Comparison of ENCODE assay signal across 37 cellular contexts in genomic region chr2:120812866-120813265, GRCh38.
A peak's percentile ranks its signal among the peaks of the same experiment; 100 is the strongest.
DNase-seq lines count a peak whose midpoint lies in the region; ATAC-seq, FAIRE-seq and TF ChIP-seq lines count a peak whose summit lies in the region.
"Had no signal": no experiment of that assay in that cellular context is flagged by ENCODE, and none has a peak within 500 bp of the region (broad histone marks: within the 10 kb centered on the region; RNA-seq: fewer than 3 reads in every experiment).

No MANE protein-coding gene starts in this region.

- H3K36me3 ChIP-seq in H1 (ENCODE audit: control insufficient read depth in 2 of 4, insufficient read depth in 4 of 4, low read length in 3 of 4) (peaks cover 0 to 11% (median 2%) of the 10 kb centered on the region in 4 experiments; a peak in 3 of 8 replicates), osteoblast (ENCODE audit: insufficient read depth, low read length) (peaks cover 13% of the 10 kb centered on the region)
- H3K36me3 ChIP-seq: BE2C; BLaER1; BLaER1 treated with 17β-estradiol and CSF1 and Interleukin-3, amounts not matched to agents 10 nM and 100 nM had no signal

- H3K23ac ChIP-seq in H1 (ENCODE audit: insufficient read length) = no peak overlapping the region

- H3K56ac ChIP-seq in H1 (replicated peaks; ENCODE audit: insufficient read length, low read depth, low read length) = no peak overlapping the region

- H3K4me3 ChIP-seq in H1 (ENCODE audit: extremely low read depth in 1 of 4, insufficient read depth in 2 of 4, low read depth in 3 of 4, low read length in 4 of 4) = no peak overlapping the region
- H3K4me3 ChIP-seq in osteoblast (ENCODE audit: insufficient read depth, low read length) = no peak overlapping the region
- H3K4me3 ChIP-seq: A549; BLaER1; BLaER1 treated with 17β-estradiol and CSF1 and Interleukin-3, amounts not matched to agents 10 nM and 100 nM had no signal

- no peak overlapping the region for H3K4me3 Mint-ChIP-seq in WTC11
- H3K4me3 Mint-ChIP-seq: B cell; CD14-positive monocyte; CD4-positive, alpha-beta memory T cell; CD4-positive, alpha-beta T cell; CD4-positive, CD25-positive, alpha-beta regulatory T cell; CD8-positive, alpha-beta memory T cell; CD8-positive, alpha-beta T cell had no signal

- H4K5ac ChIP-seq in H1 (ENCODE audit: insufficient read length, low read depth, low read length) = no peak overlapping the region

- H2BK5ac ChIP-seq in H1 (ENCODE audit: low read depth, low read length) = no peak overlapping the region

- H2BK20ac ChIP-seq in H1 (ENCODE audit: low read length) = no peak overlapping the region

- TF ChIP-seq POLR2A in H1 (IDR thresholded peaks at IDR 0.05; ENCODE audit: control extremely low read depth in 1 of 2, low read depth in 2 of 2, low read length in 2 of 2) = no peak

- H2BK15ac ChIP-seq in H1 (ENCODE audit: low read length) = no peak overlapping the region

- H3K4me2 ChIP-seq in H1 (ENCODE audit: insufficient read depth in 1 of 2, low read depth in 2 of 2, low read length in 2 of 2) (no peak overlapping the region), osteoblast (ENCODE audit: insufficient read depth, low read length) (no peak overlapping the region)
- H3K4me2 ChIP-seq: A549 had no signal

- ATAC-seq in Right ventricle myocardium inferior (no peak), left cardiac atrium (no peak), WTC11 (no peak), HG02981 (IDR thresholded peaks at IDR 0.05; ENCODE audit: unreplicated experiment) (no peak)
- ATAC-seq: A549; CD8-positive, alpha-beta T cell had no signal

- TF ChIP-seq CTCF in WTC11 (IDR thresholded peaks at IDR 0.05) (no peak), H1 (IDR thresholded peaks at IDR 0.05; ENCODE audit: control extremely low read depth in 1 of 3, insufficient read depth in 1 of 3, low read depth in 1 of 3, low read length in 3 of 3) (no peak), osteoblast (IDR thresholded peaks at IDR 0.05; ENCODE audit: extremely low read depth, low read depth, low read length) (no peak)

- H3K9me3 Mint-ChIP-seq in WTC11 = no peaks in the 10 kb centered on the region
- H3K9me3 Mint-ChIP-seq: CD4-positive, alpha-beta memory T cell; CD4-positive, alpha-beta T cell; CD4-positive, CD25-positive, alpha-beta regulatory T cell; CD8-positive, alpha-beta T cell had no signal

- H3K23me2 ChIP-seq in H1 (ENCODE audit: low read depth, low read length) = no peaks in the 10 kb centered on the region; the same call in 1 of the 2 replicates

- no peaks in the 10 kb centered on the region for H3K27me3 Mint-ChIP-seq in WTC11 (ENCODE audit: low read depth)

- no peak overlapping the region for H2BK12ac ChIP-seq in H1 (ENCODE audit: low read depth, low read length)

- peak overlapping the region; percentile 32; the same call in 1 of the 2 replicates for H4K8ac ChIP-seq in H1 (ENCODE audit: extremely low read depth, insufficient read depth, low read length)

- H3K9ac ChIP-seq in H1 (replicated peaks in 1 of 4; ENCODE audit: extremely low read depth in 1 of 4, low read depth in 3 of 4, low read length in 3 of 4) = no peak overlapping the region
- H3K9ac ChIP-seq: BLaER1; BLaER1 treated with 17β-estradiol and CSF1 and Interleukin-3, amounts not matched to agents 10 nM and 100 nM had no signal

- H3K4ac ChIP-seq in H1 (replicated peaks; ENCODE audit: insufficient read length, low read depth, low read length) = no peak overlapping the region

- WGBS in H1 (ENCODE audit: extremely low coverage in 1 of 2, insufficient coverage in 1 of 2, insufficient read length in 1 of 2, insufficient replicate concordance in 2 of 2, low coverage in 1 of 2, low lambda C conversion rate in 2 of 2, missing lambda C conversion rate in 1 of 2), 2 experiments = 98% methylated on average over 7 of the region's 9 CpGs; no CpG with 5 or more reads in 1 of the 2 experiments

- POLR2A ChIA-PET in WTC11 (lab: Charles Lee) (no interaction called here), H1 (lab: Charles Lee; ENCODE audit: partially characterized antibody) (interaction anchor here (0.9 to 1.3 kb wide), 2 partner anchors 8 to 25 kb away, joined by 3 read pairs; no protein-coding TSS in a partner anchor)

- no peaks in the 10 kb centered on the region for H3K27me3 ChIP-seq in H1 (replicated peaks in 1 of 4; ENCODE audit: control insufficient read depth in 3 of 4, extremely low read depth in 1 of 4, insufficient read depth in 3 of 4, low read length in 3 of 4)
- H3K27me3 ChIP-seq in osteoblast (ENCODE audit: insufficient read depth, low read length) = no peaks in the 10 kb centered on the region
- H3K27me3 ChIP-seq: BE2C; BLaER1; BLaER1 treated with 17β-estradiol and CSF1 and Interleukin-3, amounts not matched to agents 10 nM and 100 nM had no signal

- peaks cover 7% of the 10 kb centered on the region for H3K36me3 Mint-ChIP-seq in WTC11
- H3K36me3 Mint-ChIP-seq: CD14-positive monocyte; CD4-positive, alpha-beta memory T cell; CD4-positive, CD25-positive, alpha-beta regulatory T cell; CD8-positive, alpha-beta memory T cell; CD8-positive, alpha-beta T cell had no signal

- no peak overlapping the region for H2BK120ac ChIP-seq in H1 (replicated peaks; ENCODE audit: low read depth, low read length)

- no peak overlapping the region for H3K18ac ChIP-seq in H1 (ENCODE audit: extremely low read depth, low read length)

- intact Hi-C loops in Right ventricle myocardium inferior (cut with DNase I) = no loop called here
- intact Hi-C loops in left cardiac atrium (cut with DNase I) = no loop called here

- H3K79me1 ChIP-seq in H1 (ENCODE audit: low read depth, low read length) = peaks cover 18% of the 10 kb centered on the region

- H3K4me1 ChIP-seq in H1 (replicated peaks in 1 of 4; ENCODE audit: control insufficient read depth in 3 of 4, insufficient read depth in 4 of 4, low read length in 3 of 4) (peaks cover 0 to 2% (median 0%) of the 10 kb centered on the region in 4 experiments; a peak in 1 of 7 replicates), osteoblast (ENCODE audit: insufficient read depth, low read length) (peaks cover 14% of the 10 kb centered on the region)
- H3K4me1 ChIP-seq: Caco-2 had no signal

- H2AK5ac ChIP-seq in H1 (ENCODE audit: low read depth, low read length) = no peak overlapping the region

- peak overlapping the region; percentile 27; the same call in 1 of the 2 replicates for H3K27ac Mint-ChIP-seq in WTC11
- H3K27ac Mint-ChIP-seq: B cell; CD14-positive monocyte; CD4-positive, alpha-beta memory T cell; CD4-positive, alpha-beta T cell; CD4-positive, CD25-positive, alpha-beta regulatory T cell; CD8-positive, alpha-beta memory T cell; CD8-positive, alpha-beta T cell had no signal

- CTCF ChIA-PET in WTC11 (lab: Charles Lee) (interaction anchor here (0.5 kb wide), 1 partner anchor 80 kb away, joined by 3 read pairs; no protein-coding TSS in a partner anchor), H1 (lab: Charles Lee; ENCODE audit: partially characterized antibody) (interaction anchor here (0.7 to 1.0 kb wide), 2 partner anchors 10 to 74 kb away, joined by 3 to 4 read pairs; no protein-coding TSS in a partner anchor)

- no peak for FAIRE-seq in H1 (lab: Jason Lieb, UNC)
- FAIRE-seq: A204.1, A549, D721Med had no signal

- DNase-seq in Right ventricle myocardium inferior (ENCODE audit: missing footprints) (peak; percentile 56), left cardiac atrium (no peak), WTC11 (ENCODE audit: low spot score) (no peak), H1 (ENCODE audit: low read depth in 1 of 2, low spot score in 2 of 2) (no peak), osteoblast (ENCODE audit: insufficient read length, low spot score, missing footprints) (peak; percentile 3), NCI-H2196 (lab: John Stamatoyannopoulos, UW; ENCODE audit: unreplicated experiment) (no peak), CD1c-positive myeloid dendritic cell (ENCODE audit: extremely low spot score) (no peak)
- DNase-seq: 8988T; ACHN; AML-193; BE2C; C1 segment of cervical spinal cord; Caco-2; Calu3; CD4-positive, alpha-beta memory T cell; CD4-positive, alpha-beta T cell; CD4-positive, CD25-positive, alpha-beta regulatory T cell; CD8-positive, alpha-beta memory T cell; CD8-positive, alpha-beta T cell; COR-L47; DMS 273 treated with DMSO at 0.1 percent for 48 hours; DMS153; DMS53; DMS79; DMS79 treated with DMSO at 0.1 percent for 48 hours; DND-41; EL had no signal

- peaks cover 16% of the 10 kb centered on the region for H3K4me1 Mint-ChIP-seq in WTC11
- H3K4me1 Mint-ChIP-seq: B cell; CD14-positive monocyte; CD4-positive, alpha-beta memory T cell; CD4-positive, CD25-positive, alpha-beta regulatory T cell; CD8-positive, alpha-beta memory T cell had no signal

- TF ChIP-seq RAD21 in H1 (IDR thresholded peaks at IDR 0.05 in 1 of 2, conservative IDR thresholded peaks at IDR 0.05 in 1 of 2; ENCODE audit: low read depth in 2 of 2, low read length in 2 of 2) = no peak

- no peak overlapping the region for H4K91ac ChIP-seq in H1 (replicated peaks; ENCODE audit: insufficient read length, low read length)

- H3K14ac ChIP-seq in H1 (ENCODE audit: insufficient read length) = no peak overlapping the region

- H3K9me3 ChIP-seq in H1 (ENCODE audit: insufficient read depth in 2 of 2, low read depth in 1 of 2, low read length in 1 of 2) = no peaks in the 10 kb centered on the region
- H3K9me3 ChIP-seq in osteoblast (ENCODE audit: low read depth, low read length) = no peaks in the 10 kb centered on the region
- H3K9me3 ChIP-seq: A549; BE2C; BLaER1; BLaER1 treated with 17β-estradiol and CSF1 and Interleukin-3, amounts not matched to agents 10 nM and 100 nM; Caco-2 had no signal

- H2AFZ ChIP-seq in H1 (ENCODE audit: low read length) (no peak overlapping the region), osteoblast (ENCODE audit: low read length) (no peak overlapping the region)

- H3K27ac ChIP-seq in H1 (ENCODE audit: low read depth, low read length) = no peak overlapping the region
- no peak overlapping the region for H3K27ac ChIP-seq in osteoblast (ENCODE audit: low read depth, low read length)
- H3K27ac ChIP-seq: 22Rv1; A549; BLaER1; BLaER1 treated with 17β-estradiol and CSF1 and Interleukin-3, amounts not matched to agents 10 nM and 100 nM; C4-2B had no signal

- peaks cover 8 to 24% of the 10 kb centered on the region in 2 experiments for H4K20me1 ChIP-seq in H1 (replicated peaks in 1 of 2; ENCODE audit: control insufficient read depth in 1 of 2, insufficient read depth in 2 of 2, low read length in 2 of 2)
- peaks cover 47% of the 10 kb centered on the region for H4K20me1 ChIP-seq in osteoblast (ENCODE audit: insufficient read depth, low read length)
- H4K20me1 ChIP-seq: BLaER1 had no signal

- TF ChIP-seq EP300 in H1 (IDR thresholded peaks at IDR 0.05; ENCODE audit: borderline replicate concordance in 1 of 2, low read depth in 2 of 2, low read length in 2 of 2) = no peak

- H3K79me2 ChIP-seq in H1 (ENCODE audit: control insufficient read depth in 1 of 2, insufficient read depth in 2 of 2, low read length in 2 of 2) (peaks cover 0 to 18% of the 10 kb centered on the region in 2 experiments; a peak in 2 of 4 replicates), osteoblast (ENCODE audit: insufficient read depth, low read length) (peaks cover 22% of the 10 kb centered on the region)

TF ChIP-seq in WTC11, 78 proteins besides CTCF, POLR2A, EP300 and RAD21:
- no peak for TF ChIP-seq ESRRA (CRISPR knock-in tag; IDR thresholded peaks at IDR 0.05; ENCODE audit: borderline replicate concordance)

TF ChIP-seq in H1, 55 proteins besides CTCF, POLR2A, EP300 and RAD21 (continues in another document):
- TF ChIP-seq SUZ12 (IDR thresholded peaks at IDR 0.05; ENCODE audit: low read length) (no peak), CBX5 (IDR thresholded peaks at IDR 0.05; ENCODE audit: low read depth, low read length) (no peak), SP4 (IDR thresholded peaks at IDR 0.05; ENCODE audit: low read length) (no peak)

Comparison
In these comparisons a context has a peak if more than half of its experiments do, and no peak if none do; other contexts are left out.
1. DNase-seq: peak in Right ventricle myocardium inferior (single experiment) and osteoblast (single experiment); none in left cardiac atrium (single experiment), WTC11 (single experiment), H1 (0 of 2), NCI-H2196 (single experiment) and CD1c-positive myeloid dendritic cell (single experiment).